Comparison of ENCODE assay signal across 12 cellular contexts in genomic region chr12:50066402-50066801, GRCh38. TPM values are rescaled to one million over a fixed set of nuclear protein-coding genes. Genes with fewer than 3 reads are reported as not detected.
DNase-seq lines count a peak whose midpoint lies in the region; ATAC-seq and TF ChIP-seq lines count a peak whose summit lies in the region.
"Had no signal": no experiment of that assay in that cellular context is flagged by ENCODE, and none has a peak within 500 bp of the region (broad histone marks: within the 10 kb centered on the region; RNA-seq: fewer than 3 reads in every experiment).

No MANE protein-coding gene starts in this region.

- H2BK5ac ChIP-seq in mesendoderm (ENCODE audit: low read length): no peak overlapping the region

- WGBS in mesendoderm (ENCODE audit: extremely low coverage, insufficient coverage, low lambda C conversion rate): no CpG with 5 or more reads among the region's 5 CpGs

- H3K27me3 ChIP-seq in BLaER1: no peaks in the 10 kb centered on the region
- H3K27me3 ChIP-seq in Karpas-422 (ENCODE audit: low read length): no peaks in the 10 kb centered on the region
- no peaks in the 10 kb centered on the region for H3K27me3 ChIP-seq in mesendoderm (ENCODE audit: insufficient read depth, low read length, poor library complexity)

- no peak overlapping the region for H2BK120ac ChIP-seq in mesendoderm (ENCODE audit: low read depth, low read length)

- no peak overlapping the region for H3K9ac ChIP-seq in BLaER1
- no peak overlapping the region for H3K9ac ChIP-seq in Karpas-422 (ENCODE audit: low read length)
- H3K9ac ChIP-seq in mesendoderm (ENCODE audit: low read length): no peak overlapping the region

- no peaks in the 10 kb centered on the region; the same call in 1 of the 2 replicates for H3K79me2 ChIP-seq in Karpas-422 (ENCODE audit: low read length)
- H3K79me2 ChIP-seq in mesendoderm (ENCODE audit: control insufficient read depth, insufficient read depth, low read length): no peaks in the 10 kb centered on the region

- peaks cover 36% of the 10 kb centered on the region for H3K4me1 ChIP-seq in BLaER1
- peaks cover 39% of the 10 kb centered on the region for H3K4me1 ChIP-seq in Karpas-422 (ENCODE audit: low read length)
- H3K4me1 ChIP-seq in mesendoderm (ENCODE audit: control insufficient read depth, low read depth, low read length): no peaks in the 10 kb centered on the region

- H3K9me3 ChIP-seq in BLaER1: no peaks in the 10 kb centered on the region
- H3K9me3 ChIP-seq in Karpas-422 (ENCODE audit: low read length): no peaks in the 10 kb centered on the region

- H3K56ac ChIP-seq in mesendoderm (ENCODE audit: low read length): no peak overlapping the region

- H3K36me3 ChIP-seq in BLaER1 (no peaks in the 10 kb centered on the region), Karpas-422 (ENCODE audit: insufficient read depth, low read length) (peaks cover 8% of the 10 kb centered on the region; the same call in 1 of the 2 replicates), mesendoderm (ENCODE audit: control insufficient read depth, insufficient read depth, low read length) (no peaks in the 10 kb centered on the region)

- no peak overlapping the region for H2AK5ac ChIP-seq in mesendoderm (ENCODE audit: low read length)

- no peak overlapping the region for H4K5ac ChIP-seq in mesendoderm (ENCODE audit: low read length)

- TF ChIP-seq CTCF in omental fat pad (IDR thresholded peaks at IDR 0.05): no peak

- H4K8ac ChIP-seq in mesendoderm (ENCODE audit: low read depth, low read length): no peak overlapping the region

- no peak overlapping the region for H2BK15ac ChIP-seq in mesendoderm (replicated peaks; ENCODE audit: low read depth)

- no peak overlapping the region for H3K23ac ChIP-seq in mesendoderm (ENCODE audit: low read length)

- no peak overlapping the region for H3K4ac ChIP-seq in mesendoderm (ENCODE audit: low read depth, low read length)

- H2AFZ ChIP-seq in Karpas-422 (ENCODE audit: low read length): no peak overlapping the region

- H3K79me1 ChIP-seq in mesendoderm (ENCODE audit: low read length): no peaks in the 10 kb centered on the region

- H3K27ac ChIP-seq in BLaER1: no peak overlapping the region
- H3K27ac ChIP-seq in Karpas-422 (ENCODE audit: low read length): peak overlapping the region; percentile 21
- no peak overlapping the region for H3K27ac ChIP-seq in mesendoderm (ENCODE audit: low read depth, low read length)

- peak overlapping the region; percentile 29 for H3K4me2 ChIP-seq in BLaER1
- H3K4me2 ChIP-seq in Karpas-422 (ENCODE audit: low read depth, low read length, poor library complexity, severe bottlenecking): no peak overlapping the region
- no peak overlapping the region for H3K4me2 ChIP-seq in mesendoderm (ENCODE audit: low read length)

- H3K9me2 ChIP-seq in Karpas-422 (replicated peaks; ENCODE audit: insufficient read depth, low read length): no peaks in the 10 kb centered on the region

- ATAC-seq in omental fat pad (ENCODE audit: low FRiP score): no peak

- DNase-seq in Karpas-422 (peak; percentile 62), dedifferentiated amniotic fluid mesenchymal stem cell (ENCODE audit: extremely low spot score) (peak; percentile 81), mesendoderm (peak; percentile 97), omental fat pad (ENCODE audit: low spot score) (no peak), cerebellum (ENCODE audit: low spot score) (no peak), SHP77 treated with DMSO at 0.1 percent for 48 hours (lab: John Stamatoyannopoulos, UW) (no peak)
- DNase-seq in stimulated activated CD4-positive, alpha-beta T cell treated with anti-CD3 and anti-CD28 coated beads, Interleukin-1b, Interleukin-23, amount 100 ng/mL, for 48 hours: no peak
- DNase-seq: activated B cell treated with CpG ODN at 0.5 μM for 24 hours; central memory CD4-positive, alpha-beta T cell; DMS79 treated with DMSO at 0.1 percent for 48 hours; NCI-H510A had no signal

- H4K20me1 ChIP-seq in BLaER1: no peaks in the 10 kb centered on the region
- H4K20me1 ChIP-seq in Karpas-422 (ENCODE audit: insufficient read depth, low read depth, low read length): no peaks in the 10 kb centered on the region

- H3K18ac ChIP-seq in mesendoderm (ENCODE audit: low read length): no peak overlapping the region

- no peak overlapping the region for H3K4me3 ChIP-seq in BLaER1
- no peak overlapping the region for H3K4me3 ChIP-seq in Karpas-422 (ENCODE audit: low read length)
- H3K4me3 ChIP-seq in mesendoderm (ENCODE audit: low read length): no peak overlapping the region

RNA-seq across cellular contexts. Expression of gene ASIC1, which starts 9.0 kb away (rescaled TPM):
- total RNA-seq in Karpas-422 (2014; rRNA removed; shearing (Covaris generic); ENCODE audit: low replicate concordance): 17.9 and 26.7 TPM in 2 replicates
- polyA plus RNA-seq in mesendoderm (2013, experiment 1 of 2): 0.59 TPM
- polyA plus RNA-seq in mesendoderm (2013, experiment 2 of 2): 0.73 TPM
- total RNA-seq in omental fat pad (1 to 10 TPM in 3 of 4 donors, under 1 TPM in 1; 0.69 to 3.8 (median 1.4) TPM), cerebellum (20.5 TPM)
- total RNA-seq: activated B cell treated with CpG ODN at 0.5 μM for 24 hours had no signal

RNA-seq across cellular contexts. Expression of gene SMARCD1, which starts 18.7 kb away (rescaled TPM):
- 124 and 168 TPM in 2 replicates for total RNA-seq in Karpas-422 (2014; rRNA removed; shearing (Covaris generic); ENCODE audit: low replicate concordance)
- 94.9 TPM for polyA plus RNA-seq in mesendoderm (2013, experiment 1 of 2)
- polyA plus RNA-seq in mesendoderm (2013, experiment 2 of 2): 97.5 TPM
- total RNA-seq in omental fat pad (10 to 100 TPM; 47.7 to 80.8 (median 57.3) TPM), cerebellum (61.9 TPM)

RNA-seq across cellular contexts. Expression of gene GPD1, which starts 37.4 kb away (rescaled TPM):
- total RNA-seq in Karpas-422 (2014; rRNA removed; shearing (Covaris generic); ENCODE audit: low replicate concordance): 1.0 and 1.1 TPM in 2 replicates
- 0.27 TPM for polyA plus RNA-seq in mesendoderm (2013, experiment 1 of 2)
- polyA plus RNA-seq in mesendoderm (2013, experiment 2 of 2): 0.24 TPM
- 1,000 to 10,000 TPM in 3 of 4 donors, 100 to 1,000 TPM in 1; 689 to 2,989 (median 2,080) TPM for total RNA-seq in omental fat pad
- 1.7 TPM for total RNA-seq in cerebellum

RNA-seq across cellular contexts. Expression of gene RACGAP1, which starts 41.1 kb away (rescaled TPM):
- total RNA-seq in Karpas-422 (2014; rRNA removed; shearing (Covaris generic); ENCODE audit: low replicate concordance): 44.0 and 78.6 TPM in 2 replicates
- 43.4 TPM for polyA plus RNA-seq in mesendoderm (2013, experiment 1 of 2)
- polyA plus RNA-seq in mesendoderm (2013, experiment 2 of 2): 45.3 TPM
- 10 to 100 TPM in 2 of 4 donors, 1 to 10 TPM in 2; 5.2 to 15.3 (median 8.5) TPM for total RNA-seq in omental fat pad
- total RNA-seq in cerebellum: 38.3 TPM

RNA-seq across cellular contexts. Expression of gene COX14, which starts 45.6 kb away (rescaled TPM):
- 59.9 and 99.8 TPM in 2 replicates for total RNA-seq in Karpas-422 (2014; rRNA removed; shearing (Covaris generic); ENCODE audit: low replicate concordance)
- polyA plus RNA-seq in mesendoderm (2013, experiment 1 of 2): 64.1 TPM
- polyA plus RNA-seq in mesendoderm (2013, experiment 2 of 2): 58.6 TPM
- total RNA-seq in omental fat pad (100 to 1,000 TPM in 1 of 4 donors, 10 to 100 TPM in 3; 67.3 to 125 (median 88.1) TPM), cerebellum (15.3 TPM)

Comparison
In these comparisons a context has a peak if more than half of its experiments do, and no peak if none do; other contexts are left out.
1. DNase-seq: peak in Karpas-422 (single experiment), dedifferentiated amniotic fluid mesenchymal stem cell (single experiment) and mesendoderm (single experiment); none in omental fat pad (single experiment), stimulated activated CD4-positive, alpha-beta T cell treated with anti-CD3 and anti-CD28 coated beads, Interleukin-1b, Interleukin-23, amount 100 ng/mL, for 48 hours (single experiment), cerebellum (single experiment) and SHP77 treated with DMSO at 0.1 percent for 48 hours (single experiment).
2. RNA of gene GPD1, which starts 37.4 kb away (total RNA-seq): 689 to 2,989 TPM in omental fat pad; 1.7 TPM in cerebellum (single experiment) and 1.0 to 1.1 TPM in Karpas-422; every median in the first group is over 100 times any median in the second.